1 cellular context compared by ENCODE assay signal in the genomic region with DNA sequence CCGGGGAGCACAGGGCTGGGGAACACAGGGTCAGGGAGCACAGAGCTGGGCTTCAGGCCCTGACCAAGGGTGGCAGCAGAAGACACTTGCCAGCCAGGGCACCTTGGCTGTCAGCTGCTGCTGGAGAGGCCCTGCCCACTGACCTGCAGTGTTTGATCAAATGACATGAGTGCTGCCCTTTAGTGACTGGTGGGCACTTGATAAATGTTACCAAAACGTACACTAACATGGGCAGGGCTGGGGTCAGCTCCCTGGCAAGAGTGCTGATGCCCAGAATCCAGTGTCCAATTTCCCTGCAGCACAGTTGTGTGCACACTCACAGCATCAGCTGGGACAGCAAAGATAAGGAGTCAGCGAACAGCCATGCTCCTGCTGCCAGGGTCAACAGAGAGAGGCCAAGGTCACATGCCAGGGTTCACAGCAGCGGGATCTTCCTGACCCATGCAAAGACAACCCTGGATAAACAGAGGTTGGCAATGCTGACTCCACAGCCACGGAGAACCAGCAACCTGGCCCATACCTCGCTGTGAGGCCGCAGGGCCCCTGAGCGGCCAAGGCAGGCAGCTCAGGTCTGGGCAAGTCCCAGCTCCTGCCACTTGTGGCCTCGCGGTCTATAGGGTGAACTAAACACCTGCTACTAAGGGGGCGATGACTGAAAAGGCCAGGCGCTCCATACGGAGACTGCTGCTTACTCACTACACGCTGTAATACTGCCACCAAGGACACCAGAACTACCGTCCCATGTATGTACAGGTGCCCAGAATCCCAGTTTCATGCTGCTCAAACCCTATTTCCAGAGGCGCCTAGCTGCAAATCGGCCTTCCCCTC.
TF ChIP-seq lines count a peak whose summit lies in the region.

No MANE protein-coding gene starts in this region.

TF ChIP-seq in HepG2, 621 proteins besides CTCF, POLR2A, EP300 and RAD21 (continued from another document and continues in another):
- TF ChIP-seq, protein P1, sequence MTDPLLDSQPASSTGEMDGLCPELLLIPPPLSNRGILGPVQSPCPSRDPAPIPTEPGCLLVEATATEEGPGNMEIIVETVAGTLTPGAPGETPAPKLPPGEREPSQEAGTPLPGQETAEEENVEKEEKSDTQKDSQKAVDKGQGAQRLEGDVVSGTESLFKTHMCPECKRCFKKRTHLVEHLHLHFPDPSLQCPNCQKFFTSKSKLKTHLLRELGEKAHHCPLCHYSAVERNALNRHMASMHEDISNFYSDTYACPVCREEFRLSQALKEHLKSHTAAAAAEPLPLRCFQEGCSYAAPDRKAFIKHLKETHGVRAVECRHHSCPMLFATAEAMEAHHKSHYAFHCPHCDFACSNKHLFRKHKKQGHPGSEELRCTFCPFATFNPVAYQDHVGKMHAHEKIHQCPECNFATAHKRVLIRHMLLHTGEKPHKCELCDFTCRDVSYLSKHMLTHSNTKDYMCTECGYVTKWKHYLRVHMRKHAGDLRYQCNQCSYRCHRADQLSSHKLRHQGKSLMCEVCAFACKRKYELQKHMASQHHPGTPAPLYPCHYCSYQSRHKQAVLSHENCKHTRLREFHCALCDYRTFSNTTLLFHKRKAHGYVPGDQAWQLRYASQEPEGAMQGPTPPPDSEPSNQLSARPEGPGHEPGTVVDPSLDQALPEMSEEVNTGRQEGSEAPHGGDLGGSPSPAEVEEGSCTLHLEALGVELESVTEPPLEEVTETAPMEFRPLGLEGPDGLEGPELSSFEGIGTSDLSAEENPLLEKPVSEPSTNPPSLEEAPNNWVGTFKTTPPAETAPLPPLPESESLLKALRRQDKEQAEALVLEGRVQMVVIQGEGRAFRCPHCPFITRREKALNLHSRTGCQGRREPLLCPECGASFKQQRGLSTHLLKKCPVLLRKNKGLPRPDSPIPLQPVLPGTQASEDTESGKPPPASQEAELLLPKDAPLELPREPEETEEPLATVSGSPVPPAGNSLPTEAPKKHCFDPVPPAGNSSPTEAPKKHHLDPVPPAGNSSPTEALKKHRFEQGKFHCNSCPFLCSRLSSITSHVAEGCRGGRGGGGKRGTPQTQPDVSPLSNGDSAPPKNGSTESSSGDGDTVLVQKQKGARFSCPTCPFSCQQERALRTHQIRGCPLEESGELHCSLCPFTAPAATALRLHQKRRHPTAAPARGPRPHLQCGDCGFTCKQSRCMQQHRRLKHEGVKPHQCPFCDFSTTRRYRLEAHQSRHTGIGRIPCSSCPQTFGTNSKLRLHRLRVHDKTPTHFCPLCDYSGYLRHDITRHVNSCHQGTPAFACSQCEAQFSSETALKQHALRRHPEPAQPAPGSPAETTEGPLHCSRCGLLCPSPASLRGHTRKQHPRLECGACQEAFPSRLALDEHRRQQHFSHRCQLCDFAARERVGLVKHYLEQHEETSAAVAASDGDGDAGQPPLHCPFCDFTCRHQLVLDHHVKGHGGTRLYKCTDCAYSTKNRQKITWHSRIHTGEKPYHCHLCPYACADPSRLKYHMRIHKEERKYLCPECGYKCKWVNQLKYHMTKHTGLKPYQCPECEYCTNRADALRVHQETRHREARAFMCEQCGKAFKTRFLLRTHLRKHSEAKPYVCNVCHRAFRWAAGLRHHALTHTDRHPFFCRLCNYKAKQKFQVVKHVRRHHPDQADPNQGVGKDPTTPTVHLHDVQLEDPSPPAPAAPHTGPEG (CRISPR knock-in tag; IDR thresholded peaks at IDR 0.05) = peak; percentile 41; the same call in 1 of the 2 replicates
- TF ChIP-seq, protein P2, sequence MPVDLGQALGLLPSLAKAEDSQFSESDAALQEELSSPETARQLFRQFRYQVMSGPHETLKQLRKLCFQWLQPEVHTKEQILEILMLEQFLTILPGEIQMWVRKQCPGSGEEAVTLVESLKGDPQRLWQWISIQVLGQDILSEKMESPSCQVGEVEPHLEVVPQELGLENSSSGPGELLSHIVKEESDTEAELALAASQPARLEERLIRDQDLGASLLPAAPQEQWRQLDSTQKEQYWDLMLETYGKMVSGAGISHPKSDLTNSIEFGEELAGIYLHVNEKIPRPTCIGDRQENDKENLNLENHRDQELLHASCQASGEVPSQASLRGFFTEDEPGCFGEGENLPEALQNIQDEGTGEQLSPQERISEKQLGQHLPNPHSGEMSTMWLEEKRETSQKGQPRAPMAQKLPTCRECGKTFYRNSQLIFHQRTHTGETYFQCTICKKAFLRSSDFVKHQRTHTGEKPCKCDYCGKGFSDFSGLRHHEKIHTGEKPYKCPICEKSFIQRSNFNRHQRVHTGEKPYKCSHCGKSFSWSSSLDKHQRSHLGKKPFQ (CRISPR knock-in tag; IDR thresholded peaks at IDR 0.05; ENCODE audit: insufficient replicate concordance) = peak; percentile 17
- TF ChIP-seq, protein P3, sequence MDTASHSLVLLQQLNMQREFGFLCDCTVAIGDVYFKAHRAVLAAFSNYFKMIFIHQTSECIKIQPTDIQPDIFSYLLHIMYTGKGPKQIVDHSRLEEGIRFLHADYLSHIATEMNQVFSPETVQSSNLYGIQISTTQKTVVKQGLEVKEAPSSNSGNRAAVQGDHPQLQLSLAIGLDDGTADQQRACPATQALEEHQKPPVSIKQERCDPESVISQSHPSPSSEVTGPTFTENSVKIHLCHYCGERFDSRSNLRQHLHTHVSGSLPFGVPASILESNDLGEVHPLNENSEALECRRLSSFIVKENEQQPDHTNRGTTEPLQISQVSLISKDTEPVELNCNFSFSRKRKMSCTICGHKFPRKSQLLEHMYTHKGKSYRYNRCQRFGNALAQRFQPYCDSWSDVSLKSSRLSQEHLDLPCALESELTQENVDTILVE (CRISPR knock-in tag; IDR thresholded peaks at IDR 0.05) = 0 out of 2 replicates have a peak, but pooled peaks have one; percentile 45
- TF ChIP-seq, protein P4, sequence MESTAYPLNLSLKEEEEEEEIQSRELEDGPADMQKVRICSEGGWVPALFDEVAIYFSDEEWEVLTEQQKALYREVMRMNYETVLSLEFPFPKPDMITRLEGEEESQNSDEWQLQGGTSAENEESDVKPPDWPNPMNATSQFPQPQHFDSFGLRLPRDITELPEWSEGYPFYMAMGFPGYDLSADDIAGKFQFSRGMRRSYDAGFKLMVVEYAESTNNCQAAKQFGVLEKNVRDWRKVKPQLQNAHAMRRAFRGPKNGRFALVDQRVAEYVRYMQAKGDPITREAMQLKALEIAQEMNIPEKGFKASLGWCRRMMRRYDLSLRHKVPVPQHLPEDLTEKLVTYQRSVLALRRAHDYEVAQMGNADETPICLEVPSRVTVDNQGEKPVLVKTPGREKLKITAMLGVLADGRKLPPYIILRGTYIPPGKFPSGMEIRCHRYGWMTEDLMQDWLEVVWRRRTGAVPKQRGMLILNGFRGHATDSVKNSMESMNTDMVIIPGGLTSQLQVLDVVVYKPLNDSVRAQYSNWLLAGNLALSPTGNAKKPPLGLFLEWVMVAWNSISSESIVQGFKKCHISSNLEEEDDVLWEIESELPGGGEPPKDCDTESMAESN (CRISPR knock-in tag; conservative IDR thresholded peaks at IDR 0.05) = peak; percentile 89; the same call in 1 of the 2 replicates
- TF ChIP-seq SRSF9 (IDR thresholded peaks at IDR 0.05; ENCODE audit: borderline replicate concordance, insufficient read depth, low read depth, low read length, poor library complexity, severe bottlenecking) = no peak
- no peak for TF ChIP-seq NAIF1 (CRISPR knock-in tag; IDR thresholded peaks at IDR 0.05; ENCODE audit: borderline replicate concordance)
- TF ChIP-seq NFIC (IDR thresholded peaks at IDR 0.05; ENCODE audit: low read length) = no peak
- peak; percentile 81; the same call in 1 of the 2 replicates for TF ChIP-seq MIER2 (CRISPR knock-in tag; IDR thresholded peaks at IDR 0.05)
- TF ChIP-seq CREB1 (IDR thresholded peaks at IDR 0.05) = no peak
- no peak for TF ChIP-seq CREB1 (CRISPR knock-in tag; IDR thresholded peaks at IDR 0.05)
- TF ChIP-seq, protein P5, sequence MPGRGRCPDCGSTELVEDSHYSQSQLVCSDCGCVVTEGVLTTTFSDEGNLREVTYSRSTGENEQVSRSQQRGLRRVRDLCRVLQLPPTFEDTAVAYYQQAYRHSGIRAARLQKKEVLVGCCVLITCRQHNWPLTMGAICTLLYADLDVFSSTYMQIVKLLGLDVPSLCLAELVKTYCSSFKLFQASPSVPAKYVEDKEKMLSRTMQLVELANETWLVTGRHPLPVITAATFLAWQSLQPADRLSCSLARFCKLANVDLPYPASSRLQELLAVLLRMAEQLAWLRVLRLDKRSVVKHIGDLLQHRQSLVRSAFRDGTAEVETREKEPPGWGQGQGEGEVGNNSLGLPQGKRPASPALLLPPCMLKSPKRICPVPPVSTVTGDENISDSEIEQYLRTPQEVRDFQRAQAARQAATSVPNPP (CRISPR knock-in tag; IDR thresholded peaks at IDR 0.05) = no peak
- TF ChIP-seq ZNF253 (CRISPR knock-in tag; IDR thresholded peaks at IDR 0.05; ENCODE audit: borderline replicate concordance) = no peak
- peak; percentile 61; the same call in 1 of the 2 replicates for TF ChIP-seq PHF8 (CRISPR knock-in tag; IDR thresholded peaks at IDR 0.05)
- TF ChIP-seq BCL6 (CRISPR knock-in tag; IDR thresholded peaks at IDR 0.05) = peak; percentile 94
- no peak for TF ChIP-seq ARID2 (CRISPR knock-in tag; IDR thresholded peaks at IDR 0.05; ENCODE audit: borderline replicate concordance)
- peak; percentile 79 for TF ChIP-seq KMT2B (CRISPR knock-in tag; IDR thresholded peaks at IDR 0.05)
- TF ChIP-seq ZNF296 (CRISPR knock-in tag; conservative IDR thresholded peaks at IDR 0.05) = peak; percentile 93
- TF ChIP-seq AKAP8 (CRISPR knock-in tag; IDR thresholded peaks at IDR 0.05) = peak; percentile 76
- TF ChIP-seq ZZZ3 (CRISPR knock-in tag; IDR thresholded peaks at IDR 0.05; ENCODE audit: borderline replicate concordance) = peak; percentile 83
- peak; percentile 91 for TF ChIP-seq ISL2 (CRISPR knock-in tag; IDR thresholded peaks at IDR 0.05)
- no peak for TF ChIP-seq LCORL (IDR thresholded peaks at IDR 0.05)
- peak; percentile 99 for TF ChIP-seq LCORL (CRISPR knock-in tag; IDR thresholded peaks at IDR 0.05)
- no peak for TF ChIP-seq ZNF549 (CRISPR knock-in tag; IDR thresholded peaks at IDR 0.05)
- peak; percentile 98; the same call in 1 of the 2 replicates for TF ChIP-seq ZNF556 (CRISPR knock-in tag; IDR thresholded peaks at IDR 0.05; ENCODE audit: borderline replicate concordance)
- peak; percentile 92; the same call in 1 of the 2 replicates for TF ChIP-seq ZSCAN9 (CRISPR knock-in tag; IDR thresholded peaks at IDR 0.05; ENCODE audit: borderline replicate concordance)
- peak; percentile 92; the same call in 1 of the 2 replicates for TF ChIP-seq HMG20A (CRISPR knock-in tag; IDR thresholded peaks at IDR 0.05; ENCODE audit: borderline replicate concordance)
- no peak for TF ChIP-seq ZNF468 (CRISPR knock-in tag; IDR thresholded peaks at IDR 0.05)
- TF ChIP-seq JUN (CRISPR knock-in tag; IDR thresholded peaks at IDR 0.05) = peak; percentile 81; the same call in 1 of the 2 replicates
- TF ChIP-seq, protein P6, sequence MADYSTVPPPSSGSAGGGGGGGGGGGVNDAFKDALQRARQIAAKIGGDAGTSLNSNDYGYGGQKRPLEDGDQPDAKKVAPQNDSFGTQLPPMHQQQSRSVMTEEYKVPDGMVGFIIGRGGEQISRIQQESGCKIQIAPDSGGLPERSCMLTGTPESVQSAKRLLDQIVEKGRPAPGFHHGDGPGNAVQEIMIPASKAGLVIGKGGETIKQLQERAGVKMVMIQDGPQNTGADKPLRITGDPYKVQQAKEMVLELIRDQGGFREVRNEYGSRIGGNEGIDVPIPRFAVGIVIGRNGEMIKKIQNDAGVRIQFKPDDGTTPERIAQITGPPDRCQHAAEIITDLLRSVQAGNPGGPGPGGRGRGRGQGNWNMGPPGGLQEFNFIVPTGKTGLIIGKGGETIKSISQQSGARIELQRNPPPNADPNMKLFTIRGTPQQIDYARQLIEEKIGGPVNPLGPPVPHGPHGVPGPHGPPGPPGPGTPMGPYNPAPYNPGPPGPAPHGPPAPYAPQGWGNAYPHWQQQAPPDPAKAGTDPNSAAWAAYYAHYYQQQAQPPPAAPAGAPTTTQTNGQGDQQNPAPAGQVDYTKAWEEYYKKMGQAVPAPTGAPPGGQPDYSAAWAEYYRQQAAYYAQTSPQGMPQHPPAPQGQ (CRISPR knock-in tag; IDR thresholded peaks at IDR 0.05; ENCODE audit: borderline replicate concordance) = peak; percentile 99
- peak; percentile 94 for TF ChIP-seq ZNF883 (CRISPR knock-in tag; IDR thresholded peaks at IDR 0.05; ENCODE audit: not compliant biosample characterization)
- TF ChIP-seq ZNF343 (CRISPR knock-in tag; IDR thresholded peaks at IDR 0.05) = 0 out of 2 replicates have a peak, but pooled peaks have one; percentile 62
- TF ChIP-seq, protein P7, sequence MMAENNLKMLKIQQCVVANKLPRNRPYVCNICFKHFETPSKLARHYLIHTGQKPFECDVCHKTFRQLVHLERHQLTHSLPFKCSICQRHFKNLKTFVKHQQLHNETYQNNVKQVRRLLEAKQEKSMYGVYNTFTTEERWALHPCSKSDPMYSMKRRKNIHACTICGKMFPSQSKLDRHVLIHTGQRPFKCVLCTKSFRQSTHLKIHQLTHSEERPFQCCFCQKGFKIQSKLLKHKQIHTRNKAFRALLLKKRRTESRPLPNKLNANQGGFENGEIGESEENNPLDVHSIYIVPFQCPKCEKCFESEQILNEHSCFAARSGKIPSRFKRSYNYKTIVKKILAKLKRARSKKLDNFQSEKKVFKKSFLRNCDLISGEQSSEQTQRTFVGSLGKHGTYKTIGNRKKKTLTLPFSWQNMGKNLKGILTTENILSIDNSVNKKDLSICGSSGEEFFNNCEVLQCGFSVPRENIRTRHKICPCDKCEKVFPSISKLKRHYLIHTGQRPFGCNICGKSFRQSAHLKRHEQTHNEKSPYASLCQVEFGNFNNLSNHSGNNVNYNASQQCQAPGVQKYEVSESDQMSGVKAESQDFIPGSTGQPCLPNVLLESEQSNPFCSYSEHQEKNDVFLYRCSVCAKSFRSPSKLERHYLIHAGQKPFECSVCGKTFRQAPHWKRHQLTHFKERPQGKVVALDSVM (CRISPR knock-in tag; IDR thresholded peaks at IDR 0.05) = 0 out of 2 replicates have a peak, but pooled peaks have one; percentile 18
- no peak for TF ChIP-seq ZNF234 (CRISPR knock-in tag; conservative IDR thresholded peaks at IDR 0.05)
- TF ChIP-seq KDM5A (IDR thresholded peaks at IDR 0.05; ENCODE audit: borderline replicate concordance, low read length) = no peak
- peak; percentile 93; the same call in 1 of the 2 replicates for TF ChIP-seq REPIN1 (CRISPR knock-in tag; IDR thresholded peaks at IDR 0.05; ENCODE audit: borderline replicate concordance, low read depth)
- TF ChIP-seq, protein P8, sequence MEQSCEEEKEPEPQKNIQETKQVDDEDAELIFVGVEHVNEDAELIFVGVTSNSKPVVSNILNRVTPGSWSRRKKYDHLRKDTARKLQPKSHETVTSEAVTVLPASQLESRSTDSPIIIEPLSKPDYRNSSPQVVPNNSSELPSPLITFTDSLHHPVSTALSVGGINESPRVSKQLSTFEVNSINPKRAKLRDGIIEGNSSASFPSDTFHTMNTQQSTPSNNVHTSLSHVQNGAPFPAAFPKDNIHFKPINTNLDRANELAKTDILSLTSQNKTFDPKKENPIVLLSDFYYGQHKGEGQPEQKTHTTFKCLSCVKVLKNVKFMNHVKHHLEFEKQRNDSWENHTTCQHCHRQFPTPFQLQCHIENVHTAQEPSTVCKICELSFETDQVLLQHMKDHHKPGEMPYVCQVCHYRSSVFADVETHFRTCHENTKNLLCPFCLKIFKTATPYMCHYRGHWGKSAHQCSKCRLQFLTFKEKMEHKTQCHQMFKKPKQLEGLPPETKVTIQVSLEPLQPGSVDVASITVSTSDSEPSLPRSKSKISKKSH (CRISPR knock-in tag; IDR thresholded peaks at IDR 0.05; ENCODE audit: borderline replicate concordance) = peak; percentile 43; the same call in 1 of the 2 replicates
- TF ChIP-seq, protein P9, sequence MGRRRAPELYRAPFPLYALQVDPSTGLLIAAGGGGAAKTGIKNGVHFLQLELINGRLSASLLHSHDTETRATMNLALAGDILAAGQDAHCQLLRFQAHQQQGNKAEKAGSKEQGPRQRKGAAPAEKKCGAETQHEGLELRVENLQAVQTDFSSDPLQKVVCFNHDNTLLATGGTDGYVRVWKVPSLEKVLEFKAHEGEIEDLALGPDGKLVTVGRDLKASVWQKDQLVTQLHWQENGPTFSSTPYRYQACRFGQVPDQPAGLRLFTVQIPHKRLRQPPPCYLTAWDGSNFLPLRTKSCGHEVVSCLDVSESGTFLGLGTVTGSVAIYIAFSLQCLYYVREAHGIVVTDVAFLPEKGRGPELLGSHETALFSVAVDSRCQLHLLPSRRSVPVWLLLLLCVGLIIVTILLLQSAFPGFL (CRISPR knock-in tag; IDR thresholded peaks at IDR 0.05) = no peak
- no peak for TF ChIP-seq IRX3 (CRISPR knock-in tag; IDR thresholded peaks at IDR 0.05; ENCODE audit: borderline replicate concordance, low read depth)
